Comparison of ENCODE assay signal across 20 cellular contexts in genomic region chr4:56187601-56188177, GRCh38.
DNase-seq lines count a peak whose midpoint lies in the region; ATAC-seq and TF ChIP-seq lines count a peak whose summit lies in the region.
"Had no signal": no experiment of that assay in that cellular context is flagged by ENCODE, and none has a peak within 500 bp of the region (broad histone marks: within the 10 kb centered on the region; RNA-seq: fewer than 3 reads in every experiment).

No MANE protein-coding gene starts in this region.

- no peak overlapping the region for H3K4me3 ChIP-seq in choroid plexus epithelial cell (ENCODE audit: low read depth, low read length)

- H3K4me1 Mint-ChIP-seq in progenitor cell of endocrine pancreas (ENCODE audit: low read depth): peaks cover 12% of the 10 kb centered on the region
- H3K4me1 Mint-ChIP-seq in stimulated activated naive B cell treated with anti-CD40 and anti-IgM and Interleukin-4, amounts not matched to agents 10 μg/mL and 1 μg/mL and 100 μg/mL, for 72 hours: peaks cover 11 to 22% of the 10 kb centered on the region in 2 donors
- H3K4me1 Mint-ChIP-seq: CD4-positive, CD25-positive, alpha-beta regulatory T cell had no signal

- peaks cover 3% of the 10 kb centered on the region for H3K9me3 Mint-ChIP-seq in progenitor cell of endocrine pancreas (ENCODE audit: low read depth)
- peaks cover 0 to 3% of the 10 kb centered on the region in 2 donors for H3K9me3 Mint-ChIP-seq in stimulated activated naive B cell treated with anti-CD40 and anti-IgM and Interleukin-4, amounts not matched to agents 10 μg/mL and 1 μg/mL and 100 μg/mL, for 72 hours
- H3K9me3 Mint-ChIP-seq: HFFc6 had no signal

- no peak for TF ChIP-seq CTCF in choroid plexus epithelial cell (conservative IDR thresholded peaks at IDR 0.05; ENCODE audit: low read depth, low read length)
- TF ChIP-seq CTCF in progenitor cell of endocrine pancreas (IDR thresholded peaks at IDR 0.05; ENCODE audit: unreplicated experiment): no peak

- H3K36me3 Mint-ChIP-seq in progenitor cell of endocrine pancreas (ENCODE audit: insufficient read depth): peaks cover 33% of the 10 kb centered on the region
- peaks cover 0 to 5% of the 10 kb centered on the region in 2 donors for H3K36me3 Mint-ChIP-seq in stimulated activated naive B cell treated with anti-CD40 and anti-IgM and Interleukin-4, amounts not matched to agents 10 μg/mL and 1 μg/mL and 100 μg/mL, for 72 hours
- H3K36me3 Mint-ChIP-seq: CD4-positive, CD25-positive, alpha-beta regulatory T cell had no signal

- no peaks in the 10 kb centered on the region for H3K27me3 Mint-ChIP-seq in progenitor cell of endocrine pancreas
- H3K27me3 Mint-ChIP-seq in stimulated activated naive B cell treated with anti-CD40 and anti-IgM and Interleukin-4, amounts not matched to agents 10 μg/mL and 1 μg/mL and 100 μg/mL, for 72 hours: no peaks in the 10 kb centered on the region
- H3K27me3 Mint-ChIP-seq: CD4-positive, CD25-positive, alpha-beta regulatory T cell had no signal

- DNase-seq in NCI-H2171 treated with DMSO at 0.1 percent for 48 hours (lab: John Stamatoyannopoulos, UW) (peak; percentile 52), choroid plexus epithelial cell (ENCODE audit: low read depth) (peak; percentile 19), left kidney (ENCODE audit: low read depth, low spot score) (peak; percentile 58), progenitor cell of endocrine pancreas (ENCODE audit: low spot score, unreplicated experiment) (no peak)
- DNase-seq in stimulated activated naive B cell treated with anti-CD40 and anti-IgM and Interleukin-4, amounts not matched to agents 10 μg/mL and 1 μg/mL and 100 μg/mL, for 72 hours: no peak
- no peak for DNase-seq in activated T-cell treated with anti-CD3 and anti-CD28 coated beads, Interleukin-2, amount 50 U/mL, for 1 hour
- DNase-seq: CD4-positive, CD25-positive, alpha-beta regulatory T cell; DMS79; H9; HFFc6; KBM-7; MM.1S; NCI-H1048; NCI-H1417 treated with DMSO at 0.1 percent for 48 hours; NCI-H2107; NCI-H345; NCI-H774 had no signal

- ATAC-seq in GM19023 (IDR thresholded peaks at IDR 0.05; ENCODE audit: unreplicated experiment) (no peak), HG03097 (IDR thresholded peaks at IDR 0.05; ENCODE audit: low FRiP score, unreplicated experiment) (no peak)
- no peak for ATAC-seq in stimulated activated naive B cell treated with anti-CD40 and anti-IgM and Interleukin-4, amounts not matched to agents 10 μg/mL and 1 μg/mL and 100 μg/mL, for 72 hours (replicated peaks)
- ATAC-seq: Right ventricle myocardium inferior had no signal

- H3K4me3 Mint-ChIP-seq in progenitor cell of endocrine pancreas (ENCODE audit: low read depth): no peak overlapping the region
- no peak overlapping the region for H3K4me3 Mint-ChIP-seq in stimulated activated naive B cell treated with anti-CD40 and anti-IgM and Interleukin-4, amounts not matched to agents 10 μg/mL and 1 μg/mL and 100 μg/mL, for 72 hours
- H3K4me3 Mint-ChIP-seq: CD4-positive, CD25-positive, alpha-beta regulatory T cell; HFFc6 had no signal

- peak overlapping the region; percentile 85 for H3K27ac Mint-ChIP-seq in progenitor cell of endocrine pancreas
- H3K27ac Mint-ChIP-seq in stimulated activated naive B cell treated with anti-CD40 and anti-IgM and Interleukin-4, amounts not matched to agents 10 μg/mL and 1 μg/mL and 100 μg/mL, for 72 hours: no peak overlapping the region
- H3K27ac Mint-ChIP-seq: CD4-positive, CD25-positive, alpha-beta regulatory T cell; HFFc6 had no signal

Comparison
In these comparisons a context has a peak if more than half of its experiments do, and no peak if none do; other contexts are left out.
1. DNase-seq: peak in NCI-H2171 treated with DMSO at 0.1 percent for 48 hours (single experiment), choroid plexus epithelial cell (single experiment) and left kidney (single experiment); none in progenitor cell of endocrine pancreas (single experiment), stimulated activated naive B cell treated with anti-CD40 and anti-IgM and Interleukin-4, amounts not matched to agents 10 μg/mL and 1 μg/mL and 100 μg/mL, for 72 hours (single experiment) and activated T-cell treated with anti-CD3 and anti-CD28 coated beads, Interleukin-2, amount 50 U/mL, for 1 hour (single experiment).